Comparison of ENCODE assay signal across 15 cellular contexts in genomic region chr21:27513016-27513415, GRCh38.
"Had no signal": no experiment of that assay in that cellular context is flagged by ENCODE, and none has a peak within 500 bp of the region (broad histone marks: within the 10 kb centered on the region; RNA-seq: fewer than 3 reads in every experiment).

No MANE protein-coding gene starts in this region.

- ATAC-seq: activated T-helper 17 cell treated with anti-CD3 and anti-CD28 coated beads, Interleukin-2, amount 50 U/mL, for 72 hours; foreskin keratinocyte; left cardiac atrium; lower lobe of right lung; naive thymus-derived CD8-positive, alpha-beta T cell; stimulated activated naive B cell treated with anti-CD40 and anti-IgM and Interleukin-4, amounts not matched to agents 10 μg/mL and 1 μg/mL and 100 μg/mL, for 72 hours had no signal

- H3K36me3 ChIP-seq: lower lobe of right lung, tibial artery, uterus had no signal

- H3K4me1 ChIP-seq: lower lobe of right lung, uterus had no signal

- H3K4me3 ChIP-seq: lower lobe of right lung, tibial artery, uterus had no signal

- DNase-seq: activated CD4-positive, alpha-beta T cell treated with anti-CD3 and anti-CD28 coated beads for 1 hour; activated CD4-positive, alpha-beta T cell treated with anti-CD3 and anti-CD28 coated beads, Interleukin-2, amount 50 U/mL, for 4 hours; activated naive CD4-positive, alpha-beta T cell treated with Interleukin-2 at 50 U/mL for 16 hours; aorta; foreskin keratinocyte; left cardiac atrium; lower lobe of right lung; naive thymus-derived CD8-positive, alpha-beta T cell; stimulated activated CD4-positive, alpha-beta T cell treated with anti-CD3 and anti-CD28 coated beads, Interleukin-4, amount 100 ng/mL, for 1 hour; stimulated activated naive B cell treated with anti-CD40 and anti-IgM and Interleukin-4, amounts not matched to agents 10 μg/mL and 1 μg/mL and 100 μg/mL, for 72 hours; T-helper 1 cell; tibial artery; uterus had no signal

- H3K27me3 ChIP-seq: foreskin keratinocyte, tibial artery, uterus had no signal

- H3K27ac ChIP-seq: foreskin keratinocyte, lower lobe of right lung, tibial artery, uterus, VCaP had no signal

- H3K9me3 ChIP-seq: tibial artery, uterus had no signal
